ENCODE assay signal across 8 cellular contexts in genomic region chr1:3504151-3504822, GRCh38. TPM values are rescaled to one million over a fixed set of nuclear protein-coding genes. Genes with fewer than 3 reads are reported as not detected.
DNase-seq lines count a peak whose midpoint lies in the region; ATAC-seq and TF ChIP-seq lines count a peak whose summit lies in the region.

No MANE protein-coding gene starts in this region.

- H3K4me3 Mint-ChIP-seq in activated naive CD8-positive, alpha-beta T cell treated with anti-CD3 and anti-CD28 coated beads for 36 hours = no peak overlapping the region

- peaks cover 0 to 14% of the 10 kb centered on the region in 2 donors for H3K4me1 ChIP-seq in thyroid gland

- DNase-seq in HT-29 (ENCODE audit: low spot score) (peak; percentile 19), cardiac fibroblast (ENCODE audit: low read depth in 2 of 2) (peak; percentile 89 to 96), left lobe of liver (ENCODE audit: low spot score) (no peak), thyroid gland (peak; percentile 43 to 44)
- no peak for DNase-seq in activated naive CD8-positive, alpha-beta T cell treated with anti-CD3 and anti-CD28 coated beads for 36 hours

- 86 to 92% methylated on average over 23 to 31 of the region's 31 CpGs for WGBS in thyroid gland, 2 donors

- H3K36me3 ChIP-seq in thyroid gland = no peaks in the 10 kb centered on the region

- H3K4me1 Mint-ChIP-seq in activated naive CD8-positive, alpha-beta T cell treated with anti-CD3 and anti-CD28 coated beads for 36 hours = no peaks in the 10 kb centered on the region

- ATAC-seq in left lobe of liver = peak; percentile 10
- no peak for ATAC-seq in GM21825 (IDR thresholded peaks at IDR 0.05; ENCODE audit: unreplicated experiment)
- no peak for ATAC-seq in activated CD4-positive, CD25-positive, alpha-beta regulatory T cell treated with anti-CD3 and anti-CD28 coated beads, Interleukin-2, amount 50 U/mL, for 24 hours
- ATAC-seq in HG03175 (IDR thresholded peaks at IDR 0.05; ENCODE audit: unreplicated experiment) = no peak

- intact Hi-C loops in thyroid gland (cut with DNase I) = no loop called here

- H3K9me3 Mint-ChIP-seq in activated naive CD8-positive, alpha-beta T cell treated with anti-CD3 and anti-CD28 coated beads for 36 hours = no peaks in the 10 kb centered on the region

- no peak for TF ChIP-seq POLR2A in thyroid gland (IDR thresholded peaks at IDR 0.05)

- no peak overlapping the region for H3K4me3 ChIP-seq in cardiac fibroblast (replicated peaks in 1 of 2; ENCODE audit: low read depth in 2 of 2, low read length in 2 of 2)
- H3K4me3 ChIP-seq in thyroid gland (replicated peaks in 1 of 3) = no peak overlapping the region

- TF ChIP-seq CTCF in cardiac fibroblast (IDR thresholded peaks at IDR 0.05; ENCODE audit: low read depth, low read length) (no peak), thyroid gland (IDR thresholded peaks at IDR 0.05) (no peak)

- H3K27me3 ChIP-seq in thyroid gland = no peaks in the 10 kb centered on the region

- no peak overlapping the region for H3K27ac Mint-ChIP-seq in activated naive CD8-positive, alpha-beta T cell treated with anti-CD3 and anti-CD28 coated beads for 36 hours

- peak overlapping the region in 2 of 3 donors; percentile 63 to 65 for H3K27ac ChIP-seq in thyroid gland

- no peaks in the 10 kb centered on the region for H3K9me3 ChIP-seq in thyroid gland

- H3K36me3 Mint-ChIP-seq in activated naive CD8-positive, alpha-beta T cell treated with anti-CD3 and anti-CD28 coated beads for 36 hours = no peaks in the 10 kb centered on the region

- H3K27me3 Mint-ChIP-seq in activated naive CD8-positive, alpha-beta T cell treated with anti-CD3 and anti-CD28 coated beads for 36 hours = no peaks in the 10 kb centered on the region

RNA-seq across cellular contexts. Expression of gene ARHGEF16, which starts 49.8 kb away (rescaled TPM):
- 124 and 137 TPM in 2 replicates for total RNA-seq in HT-29 (2014; rRNA removed; shearing (Covaris generic))
- total RNA-seq in left lobe of liver = 8.1 TPM
- 10 to 100 TPM; 16.0 to 23.7 (median 21.2) TPM for total RNA-seq in thyroid gland
- under 1 TPM in 1 of 2 experiments, not detected in 1; 0.12 TPM for total RNA-seq in activated naive CD8-positive, alpha-beta T cell treated with anti-CD3 and anti-CD28 coated beads for 36 hours

Comparison
In these comparisons a context has a peak if more than half of its experiments do, and no peak if none do; other contexts are left out.
1. DNase-seq: peak in HT-29 (single experiment), cardiac fibroblast (2 of 2) and thyroid gland (2 of 2); none in left lobe of liver (single experiment) and activated naive CD8-positive, alpha-beta T cell treated with anti-CD3 and anti-CD28 coated beads for 36 hours (single experiment).